In genomic region chr1:53317651-53318539, GRCh38 we compare ENCODE assay signal across 1 cellular context.
TF ChIP-seq lines count a peak whose summit lies in the region.

No MANE protein-coding gene starts in this region.

TF ChIP-seq in A549, 52 proteins besides CTCF, POLR2A, EP300 and RAD21:
- no peak for TF ChIP-seq HOXA7 (CRISPR knock-in tag; IDR thresholded peaks at IDR 0.05)
- no peak for TF ChIP-seq CEBPB (IDR thresholded peaks at IDR 0.05)
- TF ChIP-seq ZFP36 (IDR thresholded peaks at IDR 0.05; ENCODE audit: borderline replicate concordance, partially characterized antibody): peak; percentile 38
- no peak for TF ChIP-seq PBX3 (IDR thresholded peaks at IDR 0.05)
- no peak for TF ChIP-seq MAZ (IDR thresholded peaks at IDR 0.05; ENCODE audit: borderline replicate concordance, low read depth, low read length)
- 0 out of 2 replicates have a peak, but pooled peaks have one; percentile 2 for TF ChIP-seq POLR2AphosphoS2 (conservative IDR thresholded peaks at IDR 0.05; ENCODE audit: low read length)
- no peak for TF ChIP-seq E2F6 (IDR thresholded peaks at IDR 0.05; ENCODE audit: borderline replicate concordance, low read depth)
- no peak for TF ChIP-seq HOXB5 (CRISPR knock-in tag; IDR thresholded peaks at IDR 0.05)
- no peak for TF ChIP-seq NR3C1 (IDR thresholded peaks at IDR 0.05)
- TF ChIP-seq NFE2L2 (conservative IDR thresholded peaks at IDR 0.05; ENCODE audit: low read length): no peak
- TF ChIP-seq GATA3 (IDR thresholded peaks at IDR 0.05; ENCODE audit: borderline replicate concordance): no peak
- no peak for TF ChIP-seq KDM1A (IDR thresholded peaks at IDR 0.05; ENCODE audit: low read depth)
